1 cellular context compared by ENCODE assay signal in genomic region chr1:234875328-234875952, GRCh38.
A peak's percentile ranks its signal among the peaks of the same experiment; 100 is the strongest.
TF ChIP-seq lines count a peak whose summit lies in the region.

No MANE protein-coding gene starts in this region.

TF ChIP-seq in K562, 482 proteins besides CTCF, POLR2A, EP300 and RAD21 (continued from another document and continues in another):
- TF ChIP-seq ZMIZ1 (IDR thresholded peaks at IDR 0.05; ENCODE audit: low read depth in 2 of 2, low read length in 2 of 2) (no peak), ZNF77 (CRISPR knock-in tag; IDR thresholded peaks at IDR 0.05) (no peak), TFE3 (CRISPR knock-in tag; IDR thresholded peaks at IDR 0.05) (0 out of 2 replicates have a peak, but pooled peaks have one; percentile 4), ZNF589 (CRISPR knock-in tag; IDR thresholded peaks at IDR 0.05; ENCODE audit: low read depth) (no peak), TOE1 (IDR thresholded peaks at IDR 0.05; ENCODE audit: borderline replicate concordance) (no peak), TOE1 (CRISPR knock-in tag; IDR thresholded peaks at IDR 0.05; ENCODE audit: borderline replicate concordance, low read depth) (no peak), NFRKB (IDR thresholded peaks at IDR 0.05; ENCODE audit: low read depth) (no peak), YY1 (IDR thresholded peaks at IDR 0.05; ENCODE audit: borderline replicate concordance in 1 of 3, control insufficient read depth in 1 of 3, extremely low read depth in 1 of 3, insufficient read depth in 3 of 3, insufficient read length in 1 of 3, insufficient replicate concordance in 2 of 3, low read depth in 1 of 3, low read length in 2 of 3) (no peak), ZNF518B (CRISPR knock-in tag; IDR thresholded peaks at IDR 0.05) (no peak), TEAD4 (IDR thresholded peaks at IDR 0.05; ENCODE audit: low read length) (no peak), TEAD4 (CRISPR knock-in tag; IDR thresholded peaks at IDR 0.05; ENCODE audit: borderline replicate concordance) (no peak), THRAP3 (IDR thresholded peaks at IDR 0.05; ENCODE audit: borderline replicate concordance) (no peak), ZNF436 (CRISPR knock-in tag; IDR thresholded peaks at IDR 0.05) (no peak), USF2 (CRISPR knock-in tag; IDR thresholded peaks at IDR 0.05) (no peak), COPS2 (conservative IDR thresholded peaks at IDR 0.05) (no peak), LEF1 (IDR thresholded peaks at IDR 0.05) (no peak), HDAC2 (IDR thresholded peaks at IDR 0.05) (no peak), RBM39 (optimal IDR thresholded peaks at IDR 0.05; ENCODE audit: low read depth, low read length) (no peak), CHD1 (IDR thresholded peaks at IDR 0.05; ENCODE audit: low read length) (no peak), MCM7 (IDR thresholded peaks at IDR 0.05) (no peak), IFI16 (CRISPR knock-in tag; IDR thresholded peaks at IDR 0.05) (0 out of 2 replicates have a peak, but pooled peaks have one; percentile 28), TCFL5 (CRISPR knock-in tag; conservative IDR thresholded peaks at IDR 0.05) (no peak), ZNF668 (CRISPR knock-in tag; IDR thresholded peaks at IDR 0.05) (peak; percentile 42; the same call in 1 of the 2 replicates), ZBED1 (IDR thresholded peaks at IDR 0.05) (no peak), ZNF175 (CRISPR knock-in tag; IDR thresholded peaks at IDR 0.05; ENCODE audit: low read depth) (no peak), TAF1 (IDR thresholded peaks at IDR 0.05; ENCODE audit: control insufficient read depth, extremely low read depth, insufficient read depth, low read length, severe bottlenecking) (no peak), TCF15 (CRISPR knock-in tag; IDR thresholded peaks at IDR 0.05) (peak; percentile 81; the same call in 1 of the 2 replicates), FOXM1 (IDR thresholded peaks at IDR 0.05; ENCODE audit: low read depth) (no peak), FOXM1 (CRISPR knock-in tag; IDR thresholded peaks at IDR 0.05; ENCODE audit: low read depth) (no peak), CAMTA2 (CRISPR knock-in tag; conservative IDR thresholded peaks at IDR 0.05) (0 out of 2 replicates have a peak, but pooled peaks have one; percentile 4), NRF1 (conservative IDR thresholded peaks at IDR 0.05 in 1 of 2, IDR thresholded peaks at IDR 0.05 in 1 of 2) (0 out of 4 replicates have a peak, but pooled peaks of 1 of the 2 experiments have one; percentile 3), ZBTB12 (CRISPR knock-in tag; IDR thresholded peaks at IDR 0.05) (0 out of 2 replicates have a peak, but pooled peaks have one; percentile 18), CEBPG (CRISPR knock-in tag; IDR thresholded peaks at IDR 0.05) (no peak), CEBPG (tag; conservative IDR thresholded peaks at IDR 0.05 in 1 of 2, IDR thresholded peaks at IDR 0.05 in 1 of 2) (no peak), ZNF140 (CRISPR knock-in tag; IDR thresholded peaks at IDR 0.05) (no peak), GATA2 (CRISPR knock-in tag; IDR thresholded peaks at IDR 0.05) (no peak), ZNF445 (CRISPR knock-in tag; IDR thresholded peaks at IDR 0.05; ENCODE audit: low read depth) (0 out of 2 replicates have a peak, but pooled peaks have one; percentile 51), RB1 (IDR thresholded peaks at IDR 0.05; ENCODE audit: low read depth) (no peak), PATZ1 (CRISPR knock-in tag; IDR thresholded peaks at IDR 0.05; ENCODE audit: borderline replicate concordance) (0 out of 2 replicates have a peak, but pooled peaks have one; percentile 2), ZNF511 (CRISPR knock-in tag; IDR thresholded peaks at IDR 0.05) (0 out of 2 replicates have a peak, but pooled peaks have one; percentile 42), KDM5B (IDR thresholded peaks at IDR 0.05; ENCODE audit: insufficient replicate concordance, low read depth, low read length) (no peak), POU5F1 (IDR thresholded peaks at IDR 0.05; ENCODE audit: borderline replicate concordance, low read depth, low read length, partially characterized antibody) (no peak), FIP1L1 (IDR thresholded peaks at IDR 0.05; ENCODE audit: low read depth, low read length, poor library complexity, severe bottlenecking) (no peak), TFAM (CRISPR knock-in tag; conservative IDR thresholded peaks at IDR 0.05) (no peak), NFIC (IDR thresholded peaks at IDR 0.05) (no peak), ZNF57 (CRISPR knock-in tag; IDR thresholded peaks at IDR 0.05) (0 out of 2 replicates have a peak, but pooled peaks have one; percentile 33), MXD1 (CRISPR knock-in tag; IDR thresholded peaks at IDR 0.05; ENCODE audit: borderline replicate concordance, poor library complexity, severe bottlenecking) (no peak), ATF2 (CRISPR knock-in tag; IDR thresholded peaks at IDR 0.05) (no peak), ZNF639 (CRISPR knock-in tag; conservative IDR thresholded peaks at IDR 0.05 in 1 of 2, IDR thresholded peaks at IDR 0.05 in 1 of 2) (no peak), DDX20 (tag; IDR thresholded peaks at IDR 0.05; ENCODE audit: low read depth) (no peak)
